Comparison of ENCODE assay signal across 16 cellular contexts in the genomic region with DNA sequence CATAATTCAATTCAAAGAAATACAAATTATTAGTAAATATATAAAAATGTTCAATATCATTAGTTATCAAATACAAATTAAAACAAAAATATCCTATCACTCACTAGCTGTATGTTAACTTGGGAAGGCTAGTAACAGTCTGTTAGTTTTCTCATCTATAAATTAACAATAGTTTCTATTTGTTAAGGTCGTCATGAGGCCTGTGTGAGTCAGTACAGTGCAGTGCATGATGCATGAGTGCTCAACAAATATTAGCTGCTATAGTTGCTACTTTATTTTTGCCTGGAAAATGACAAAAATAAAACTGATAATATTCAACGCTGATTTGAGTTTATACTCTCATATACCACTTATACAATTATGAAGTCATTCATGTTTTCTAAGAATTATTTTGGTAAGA.
DNase-seq lines count a peak whose midpoint lies in the region; TF ChIP-seq lines count a peak whose summit lies in the region.
"Had no signal": no experiment of that assay in that cellular context is flagged by ENCODE, and none has a peak within 500 bp of the region (broad histone marks: within the 10 kb centered on the region; RNA-seq: fewer than 3 reads in every experiment).

No MANE protein-coding gene starts in this region.

- H3K4me3 ChIP-seq in brain microvascular endothelial cell (ENCODE audit: low read depth, low read length) (no peak overlapping the region), kidney epithelial cell (ENCODE audit: low read depth, low read length) (no peak overlapping the region)
- H3K4me3 ChIP-seq: HAP-1, transverse colon had no signal

- in situ Hi-C loops in brain microvascular endothelial cell (cut with HindIII; ENCODE audit: low pct_ligation_motif_present, low sequenced_read_pairs): no loop called here

- H3K27me3 ChIP-seq in brain microvascular endothelial cell (replicated peaks): no peaks in the 10 kb centered on the region
- H3K27me3 ChIP-seq in kidney epithelial cell (ENCODE audit: control insufficient read depth, insufficient read depth, low read length): no peaks in the 10 kb centered on the region
- H3K27me3 ChIP-seq: transverse colon had no signal

- H3K36me3 ChIP-seq in brain microvascular endothelial cell (replicated peaks): no peaks in the 10 kb centered on the region
- H3K36me3 ChIP-seq in kidney epithelial cell (ENCODE audit: control insufficient read depth, insufficient read depth, low read length): no peaks in the 10 kb centered on the region
- H3K36me3 ChIP-seq: HAP-1, transverse colon had no signal

- H3K27ac ChIP-seq in brain microvascular endothelial cell: no peak overlapping the region
- H3K27ac ChIP-seq: transverse colon had no signal

- TF ChIP-seq CTCF in brain microvascular endothelial cell (IDR thresholded peaks at IDR 0.05; ENCODE audit: low read depth, low read length, missing control alignments) (no peak), kidney epithelial cell (IDR thresholded peaks at IDR 0.05; ENCODE audit: insufficient read depth, low read length, poor library complexity, severe bottlenecking) (no peak)

- DNase-seq in DMS53 treated with DMSO at 0.1 percent for 48 hours (lab: John Stamatoyannopoulos, UW; ENCODE audit: unreplicated experiment) (peak; percentile 59), NCI-H2081 treated with DMSO at 0.1 percent for 48 hours (lab: John Stamatoyannopoulos, UW) (peak; percentile 3), brain microvascular endothelial cell (peak; percentile 20), kidney epithelial cell (ENCODE audit: low read depth) (peak; percentile 26), NCI-H524 treated with DMSO at 0.1 percent for 48 hours (lab: John Stamatoyannopoulos, UW) (no peak), NCI-H446 (lab: John Stamatoyannopoulos, UW) (no peak)
- DNase-seq in activated effector memory CD4-positive, alpha-beta T cell treated with Interleukin-2 at 50 U/mL for 16 hours: no peak
- DNase-seq: activated CD4-positive, alpha-beta T cell treated with anti-CD3 and anti-CD28 coated beads, Interleukin-2, amount 50 U/mL, for 48 hours; activated naive CD4-positive, alpha-beta T cell treated with anti-CD3 and anti-CD28 coated beads, Interleukin-2, amount 10 ng/mL, durations not matched to agents 7 days and 5 days; activated T-cell treated with anti-CD3 and anti-CD28 coated beads, Interleukin-2, amount 50 U/mL, for 1 hour; COR-L47; hypothalamus; kidney; SHP77 treated with DMSO at 0.1 percent for 48 hours; transverse colon had no signal

Comparison
In these comparisons a context has a peak if more than half of its experiments do, and no peak if none do; other contexts are left out.
1. DNase-seq: peak in DMS53 treated with DMSO at 0.1 percent for 48 hours (single experiment), NCI-H2081 treated with DMSO at 0.1 percent for 48 hours (single experiment), brain microvascular endothelial cell (single experiment) and kidney epithelial cell (single experiment); none in NCI-H524 treated with DMSO at 0.1 percent for 48 hours (single experiment), activated effector memory CD4-positive, alpha-beta T cell treated with Interleukin-2 at 50 U/mL for 16 hours (single experiment) and NCI-H446 (0 of 2).